In genomic region chr4:89111833-89112563, GRCh38 we compare ENCODE assay signal across 8 cellular contexts. TPM values are rescaled to one million over a fixed set of nuclear protein-coding genes. Genes with fewer than 3 reads are reported as not detected.
DNase-seq lines count a peak whose midpoint lies in the region; ATAC-seq and TF ChIP-seq lines count a peak whose summit lies in the region.

No MANE protein-coding gene starts in this region.

- H4K20me1 ChIP-seq in PC-9 (ENCODE audit: insufficient read depth): no peaks in the 10 kb centered on the region

- H2AFZ ChIP-seq in PC-9: peak overlapping the region; percentile 88

- H3F3A ChIP-seq in PC-9 (ENCODE audit: insufficient read depth, low read depth): peaks cover 7% of the 10 kb centered on the region

- TF ChIP-seq CTCF in PC-9 (conservative IDR thresholded peaks at IDR 0.05) (no peak), mesothelial cell of epicardium (IDR thresholded peaks at IDR 0.05; ENCODE audit: unreplicated experiment) (no peak)

- H3K9me3 ChIP-seq in PC-9 (ENCODE audit: insufficient read depth, low read depth) (peaks cover 18% of the 10 kb centered on the region; the same call in 1 of the 2 replicates), aorta (ENCODE audit: control insufficient read depth, low read length) (no peaks in the 10 kb centered on the region)

- peak overlapping the region; percentile 59 for H3K27ac ChIP-seq in PC-9
- H3K27ac ChIP-seq in aorta (ENCODE audit: low read depth in 1 of 2, low read length in 2 of 2): peak overlapping the region in 1 of 2 donors; percentile 38

- peak overlapping the region; percentile 77 for H3K4me3 Mint-ChIP-seq in mesothelial cell of epicardium

- CTCF ChIA-PET in PC-9 (lab: Charles Lee): no interaction called here

- H3K4me1 ChIP-seq in PC-9 (replicated peaks; ENCODE audit: insufficient read depth): peaks cover 9% of the 10 kb centered on the region
- no peaks in the 10 kb centered on the region for H3K4me1 ChIP-seq in aorta (ENCODE audit: control insufficient read depth in 1 of 2, insufficient read depth in 2 of 2, low read length in 2 of 2)

- H3K4me1 Mint-ChIP-seq in mesothelial cell of epicardium: peaks cover 28% of the 10 kb centered on the region

- H3K27me3 ChIP-seq in PC-9 (ENCODE audit: insufficient read depth, low read depth) (no peaks in the 10 kb centered on the region), aorta (ENCODE audit: control insufficient read depth in 1 of 2, insufficient read depth in 2 of 2, low read length in 1 of 2) (no peaks in the 10 kb centered on the region)

- intact Hi-C loops in PC-9 (cut with micrococcal nuclease; ENCODE audit: unreplicated experiment): loop anchor here (1.0 to 10.0 kb wide), 6 partner anchors 11 to 587 kb away; partner anchors contain the start of gene PYURF
- intact Hi-C loops in aorta (cut with DNase I): loop anchor here (5.0 kb wide), 1 partner anchor 55 kb away; the partner anchor contains the start of gene FAM13A (in 2 of the 2)

- peaks cover 11% of the 10 kb centered on the region; the same call in 1 of the 2 replicates for H3K36me3 ChIP-seq in PC-9 (ENCODE audit: low read depth)
- no peaks in the 10 kb centered on the region for H3K36me3 ChIP-seq in aorta (ENCODE audit: control insufficient read depth in 1 of 2, insufficient read depth in 2 of 2, low read length in 1 of 2)

- H3K79me2 ChIP-seq in PC-9 (ENCODE audit: low read depth): peaks cover 18% of the 10 kb centered on the region; the same call in 1 of the 2 replicates

- H3K27me3 Mint-ChIP-seq in mesothelial cell of epicardium (ENCODE audit: low read depth): peaks cover 6% of the 10 kb centered on the region

- H3K4me2 ChIP-seq in PC-9: peak overlapping the region; percentile 88

- ATAC-seq in aorta (ENCODE audit: low FRiP score): no peak
- no peak for ATAC-seq in GM21526 (IDR thresholded peaks at IDR 0.05; ENCODE audit: low FRiP score, unreplicated experiment)

- peak overlapping the region; percentile 73 for H3K4me3 ChIP-seq in PC-9
- H3K4me3 ChIP-seq in aorta (ENCODE audit: low read length in 2 of 2): peak overlapping the region; percentile 38 to 65

- POLR2A ChIA-PET in PC-9 (lab: Charles Lee; ENCODE audit: unreplicated experiment): interaction anchor here (0.6 to 0.7 kb wide), 2 partner anchors 11 to 489 kb away, joined by 3 to 4 read pairs; no protein-coding TSS in a partner anchor

- H3K9me2 ChIP-seq in PC-9 (ENCODE audit: insufficient read depth): no peaks in the 10 kb centered on the region

- peaks cover 14% of the 10 kb centered on the region for H3K36me3 Mint-ChIP-seq in mesothelial cell of epicardium

- peak overlapping the region; percentile 93 for H3K27ac Mint-ChIP-seq in mesothelial cell of epicardium

- no peaks in the 10 kb centered on the region for H3K9me3 Mint-ChIP-seq in mesothelial cell of epicardium

- DNase-seq in A172 (ENCODE audit: low spot score): peak; percentile 38
- peak; percentile 57 for DNase-seq in GM03348 (ENCODE audit: low spot score)
- DNase-seq in PC-9: peak; percentile 37 to 92
- peak; percentile 1 to 18 for DNase-seq in dermis microvascular lymphatic vessel endothelial cell (ENCODE audit: low read depth in 2 of 2)
- no peak for DNase-seq in mesothelial cell of epicardium (ENCODE audit: low spot score in 2 of 2, unreplicated experiment in 2 of 2)
- no peak for DNase-seq in aorta
- no peak for DNase-seq in NCI-H2171 (lab: John Stamatoyannopoulos, UW)

- TSS peak; percentile 72 for BruUV-seq in PC-9 (replicated peaks; lab: Mats Ljungman, UMichigan)

- 24 to 27% methylated on average over 15 of the region's 15 CpGs for WGBS in aorta, 2 donors

RNA-seq across cellular contexts. Expression of gene TIGD2, which starts 0.7 kb away (rescaled TPM):
- total RNA-seq in A172 (2014; rRNA removed; shearing (Covaris generic)): 10.2 and 16.6 TPM in 2 replicates
- total RNA-seq in PC-9 (2021) (10.9 and 11.5 TPM in 2 replicates), dermis microvascular lymphatic vessel endothelial cell (3.3 and 3.9 TPM in 2 replicates), mesothelial cell of epicardium (10.7 to 11.5 TPM (median 10.8 TPM) in 3 replicates), aorta (1 to 10 TPM; 1.5 to 2.2 TPM)
- 1 to 10 TPM; 1.2 to 1.5 TPM for polyA plus RNA-seq in aorta

RNA-seq across cellular contexts. Expression of gene FAM13A, which starts 55.0 kb away (rescaled TPM):
- total RNA-seq in A172 (2014; rRNA removed; shearing (Covaris generic)): 8.0 and 9.8 TPM in 2 replicates
- total RNA-seq in PC-9 (2021): 19.3 and 26.7 TPM in 2 replicates
- 0.25 and 0.26 TPM in 2 replicates for total RNA-seq in dermis microvascular lymphatic vessel endothelial cell
- 50.2 to 57.7 TPM (median 52.1 TPM) in 3 replicates for total RNA-seq in mesothelial cell of epicardium
- total RNA-seq in aorta: 10 to 100 TPM; 27.8 to 60.3 TPM
- polyA plus RNA-seq in aorta: 10 to 100 TPM in 1 of 2 donors, 1 to 10 TPM in 1; 9.0 to 19.3 TPM

Comparison
In these comparisons a context has a peak if more than half of its experiments do, and no peak if none do; other contexts are left out.
1. DNase-seq: peak in A172 (single experiment), GM03348 (single experiment), PC-9 (2 of 2) and dermis microvascular lymphatic vessel endothelial cell (2 of 2); none in mesothelial cell of epicardium (0 of 2), aorta (0 of 2) and NCI-H2171 (single experiment).